Comparison of ENCODE assay signal across 11 cellular contexts in genomic region chr4:156321203-156321602, GRCh38.
DNase-seq lines count a peak whose midpoint lies in the region.
"Had no signal": no experiment of that assay in that cellular context is flagged by ENCODE, and none has a peak within 500 bp of the region (broad histone marks: within the 10 kb centered on the region; RNA-seq: fewer than 3 reads in every experiment).

No MANE protein-coding gene starts in this region.

- peak; percentile 51 for DNase-seq in A172 (ENCODE audit: low spot score)
- peak; percentile 72 for DNase-seq in HCEC 1CT
- peak; percentile 30 for DNase-seq in amniotic stem cell (lab: John Stamatoyannopoulos, UW)
- peak; percentile 67 for DNase-seq in foreskin melanocyte
- no peak for DNase-seq in SHP77 treated with DMSO at 0.1 percent for 48 hours (lab: John Stamatoyannopoulos, UW)
- DNase-seq in DMS79 treated with DMSO at 0.1 percent for 48 hours (lab: John Stamatoyannopoulos, UW), result no peak
- no peak for DNase-seq in NCI-H510A treated with DMSO at 0.1 percent for 48 hours (lab: John Stamatoyannopoulos, UW)
- no peak for DNase-seq in occipital lobe (lab: John Stamatoyannopoulos, UW)
- DNase-seq: 8988T, NCI-H1417, NCI-H446 had no signal

Comparison
In these comparisons a context has a peak if more than half of its experiments do, and no peak if none do; other contexts are left out.
1. DNase-seq: peak in A172 (single experiment), HCEC 1CT (single experiment), amniotic stem cell (single experiment) and foreskin melanocyte (single experiment); none in SHP77 treated with DMSO at 0.1 percent for 48 hours (single experiment), DMS79 treated with DMSO at 0.1 percent for 48 hours (single experiment), NCI-H510A treated with DMSO at 0.1 percent for 48 hours (single experiment) and occipital lobe (single experiment).